29 cellular contexts compared by ENCODE assay signal in the genomic region with DNA sequence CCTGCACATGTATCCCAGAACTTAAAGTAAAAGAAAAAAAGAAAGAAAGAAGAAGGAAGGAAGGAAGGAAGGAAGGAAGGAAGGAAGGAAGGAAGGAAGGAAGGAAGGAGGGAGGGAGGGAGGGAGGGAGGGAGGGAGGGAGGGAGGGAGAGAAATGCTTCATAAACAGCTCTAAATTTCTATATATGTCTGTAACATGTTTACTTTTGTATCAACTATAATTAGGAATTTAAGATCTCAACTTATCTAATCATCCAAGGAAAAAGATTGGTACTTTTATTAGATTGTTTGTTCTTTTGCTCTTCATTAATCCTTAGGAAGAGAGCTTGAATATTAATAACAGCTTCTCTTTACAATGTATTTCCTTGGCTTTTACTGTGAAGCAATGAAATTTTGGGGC.
"Had no signal": no experiment of that assay in that cellular context is flagged by ENCODE, and none has a peak within 500 bp of the region (broad histone marks: within the 10 kb centered on the region; RNA-seq: fewer than 3 reads in every experiment).

No MANE protein-coding gene starts in this region.

- H3K9ac ChIP-seq: neural progenitor cell, parathyroid adenoma had no signal

- H3K4me2 ChIP-seq: neural progenitor cell, smooth muscle cell had no signal

- H3K4me1 ChIP-seq: pancreas, parathyroid adenoma, prostate gland, psoas muscle, right atrium auricular region, sigmoid colon, spleen had no signal

- H3K36me3 ChIP-seq: neural progenitor cell, neutrophil, ovary, pancreas, prostate gland, right atrium auricular region, sigmoid colon, spleen had no signal

- H2AFZ ChIP-seq: neural progenitor cell, parathyroid adenoma had no signal

- H3K9me3 ChIP-seq: neutrophil, ovary, pancreas, prostate gland, psoas muscle, right atrium auricular region, sigmoid colon had no signal

- DNase-seq: naive B cell; naive thymus-derived CD4-positive, alpha-beta T cell; naive thymus-derived CD8-positive, alpha-beta T cell; natural killer cell; nephron progenitor cell; nucleus accumbens; occipital lobe; ovary; pancreas; posterior cingulate gyrus; psoas muscle; retina; right cardiac atrium; sigmoid colon; small intestine; spleen; stimulated activated CD4-positive, alpha-beta T cell treated with anti-CD3 and anti-CD28 coated beads, Interleukin-12 subunit alpha, Interleukin-12 subunit beta, amount 100 ng/mL, for 4 hours; stimulated activated CD4-positive, alpha-beta T cell treated with anti-CD3 and anti-CD28 coated beads, Interleukin-15, amount 100 ng/mL, for 24 hours; stimulated activated CD4-positive, alpha-beta T cell treated with anti-CD3 and anti-CD28 coated beads, Interleukin-1b, Interleukin-23, amount 100 ng/mL, for 48 hours; stimulated activated CD4-positive, alpha-beta T cell treated with anti-CD3 and anti-CD28 coated beads, Interleukin-2, amount 100 ng/mL, for 24 hours had no signal

- H3K79me2 ChIP-seq: parathyroid adenoma had no signal

- FAIRE-seq: pancreas, small intestine had no signal

- H3K27me3 ChIP-seq: neural progenitor cell, neutrophil, ovary, pancreas, right atrium auricular region, sigmoid colon, spleen had no signal

- ATAC-seq: naive thymus-derived CD4-positive, alpha-beta T cell; naive thymus-derived CD8-positive, alpha-beta T cell; natural killer cell; natural killer cell treated with Interleukin-12 subunit alpha and Interleukin-12 subunit beta and Interleukin-15 and Interleukin-18, amount 100 ng/mL, for 72 hours; pancreas; psoas muscle; right cardiac atrium; sciatic nerve had no signal

- H3K27ac ChIP-seq: neural progenitor cell, neutrophil, ovary, pancreas, parathyroid adenoma, prostate gland, psoas muscle, right atrium auricular region, sigmoid colon, skin epidermis, spleen had no signal

- H3K4me3 ChIP-seq: neural progenitor cell, ovary, pancreas, prostate gland, psoas muscle, right atrium auricular region, sigmoid colon, skin epidermis, smooth muscle cell, spleen had no signal
